2 cellular contexts compared by ENCODE assay signal in genomic region chr3:77071806-77072205, GRCh38.
TF ChIP-seq lines count a peak whose summit lies in the region.

No MANE protein-coding gene starts in this region.

TF ChIP-seq in K562, 482 proteins besides CTCF, POLR2A, EP300 and RAD21 (continues in another document):
- TF ChIP-seq RNF2 (IDR thresholded peaks at IDR 0.05) (no peak), ZNF398 (CRISPR knock-in tag; IDR thresholded peaks at IDR 0.05) (no peak), NFYB (IDR thresholded peaks at IDR 0.05; ENCODE audit: extremely low read depth, insufficient read length) (no peak), ETV5 (CRISPR knock-in tag; IDR thresholded peaks at IDR 0.05; ENCODE audit: low read depth) (no peak), ARID2 (IDR thresholded peaks at IDR 0.05) (no peak), RFX5 (IDR thresholded peaks at IDR 0.05; ENCODE audit: low read depth, low read length) (no peak), PHTF2 (CRISPR knock-in tag; IDR thresholded peaks at IDR 0.05) (no peak), MAFK (IDR thresholded peaks at IDR 0.05; ENCODE audit: low read length) (no peak), ZNF408 (CRISPR knock-in tag; IDR thresholded peaks at IDR 0.05; ENCODE audit: low read depth) (no peak), ZNF696 (CRISPR knock-in tag; conservative IDR thresholded peaks at IDR 0.05) (no peak), ZNF655 (CRISPR knock-in tag; IDR thresholded peaks at IDR 0.05) (no peak), HOMEZ (CRISPR knock-in tag; IDR thresholded peaks at IDR 0.05) (no peak), HSF4 (CRISPR knock-in tag; IDR thresholded peaks at IDR 0.05; ENCODE audit: borderline replicate concordance) (no peak), ZNF316 (IDR thresholded peaks at IDR 0.05) (no peak), XRCC3 (IDR thresholded peaks at IDR 0.05) (no peak)

TF ChIP-seq in HepG2, 621 proteins besides CTCF, POLR2A, EP300 and RAD21:
- TF ChIP-seq ZNF564 (CRISPR knock-in tag; IDR thresholded peaks at IDR 0.05) (no peak), PRDM10 (CRISPR knock-in tag; IDR thresholded peaks at IDR 0.05; ENCODE audit: low read depth) (no peak), GFI1 (CRISPR knock-in tag; IDR thresholded peaks at IDR 0.05; ENCODE audit: borderline replicate concordance) (no peak), KAT8 (CRISPR knock-in tag; IDR thresholded peaks at IDR 0.05) (no peak), EEA1 (CRISPR knock-in tag; IDR thresholded peaks at IDR 0.05; ENCODE audit: borderline replicate concordance) (no peak), RBM22 (optimal IDR thresholded peaks at IDR 0.05; ENCODE audit: low read length) (no peak), ZNF747 (CRISPR knock-in tag; IDR thresholded peaks at IDR 0.05; ENCODE audit: borderline replicate concordance) (no peak), KLF16 (CRISPR knock-in tag; IDR thresholded peaks at IDR 0.05) (no peak), DZIP1 (CRISPR knock-in tag; IDR thresholded peaks at IDR 0.05) (no peak), ZNF569 (CRISPR knock-in tag; IDR thresholded peaks at IDR 0.05; ENCODE audit: borderline replicate concordance) (no peak), ZNF543 (CRISPR knock-in tag; IDR thresholded peaks at IDR 0.05) (no peak), MTERF4 (CRISPR knock-in tag; IDR thresholded peaks at IDR 0.05) (no peak), ISX (CRISPR knock-in tag; conservative IDR thresholded peaks at IDR 0.05) (no peak), ZNF557 (CRISPR knock-in tag; IDR thresholded peaks at IDR 0.05) (no peak), NFKB2 (CRISPR knock-in tag; IDR thresholded peaks at IDR 0.05; ENCODE audit: borderline replicate concordance) (no peak), ZNF839 (CRISPR knock-in tag; IDR thresholded peaks at IDR 0.05; ENCODE audit: borderline replicate concordance) (no peak), DMTF1 (CRISPR knock-in tag; IDR thresholded peaks at IDR 0.05) (no peak), TEF (CRISPR knock-in tag; IDR thresholded peaks at IDR 0.05) (no peak)
